Comparison of ENCODE assay signal across 25 cellular contexts in genomic region chr15:95512906-95513305, GRCh38.
A peak's percentile ranks its signal among the peaks of the same experiment; 100 is the strongest.
DNase-seq lines count a peak whose midpoint lies in the region; ATAC-seq, FAIRE-seq and TF ChIP-seq lines count a peak whose summit lies in the region.
"Had no signal": no experiment of that assay in that cellular context is flagged by ENCODE, and none has a peak within 500 bp of the region (broad histone marks: within the 10 kb centered on the region; RNA-seq: fewer than 3 reads in every experiment).

No MANE protein-coding gene starts in this region.

- FAIRE-seq in G401.6 (lab: Jason Lieb, UNC), result peak; percentile 57
- peak; percentile 53 for FAIRE-seq in TTC549 (lab: Jason Lieb, UNC)
- FAIRE-seq in endometrium (lab: Jason Lieb, UNC), result peak; percentile 78
- FAIRE-seq in small intestine (lab: Jason Lieb, UNC), result peak; percentile 55
- FAIRE-seq: D721Med, GM12891, GM18507, H1 had no signal

- no peaks in the 10 kb centered on the region for H3K27me3 ChIP-seq in small intestine (ENCODE audit: control insufficient read depth in 2 of 2, insufficient read depth in 2 of 2, low read length in 2 of 2)
- H3K27me3 ChIP-seq in GM23248 (replicated peaks; ENCODE audit: insufficient read depth), result no peaks in the 10 kb centered on the region
- H3K27me3 ChIP-seq: BE2C; BLaER1 treated with 17β-estradiol and CSF1 and Interleukin-3, amounts not matched to agents 10 nM and 100 nM had no signal

- no peaks in the 10 kb centered on the region for H3K27me3 Mint-ChIP-seq in type B pancreatic cell
- H3K27me3 Mint-ChIP-seq: CD4-positive, alpha-beta T cell; CD8-positive, alpha-beta memory T cell had no signal

- H3K27ac ChIP-seq in small intestine (ENCODE audit: low read depth in 1 of 2, low read length in 1 of 2) (no peak overlapping the region), GM23248 (no peak overlapping the region)
- H3K27ac ChIP-seq: BLaER1 treated with 17β-estradiol and CSF1 and Interleukin-3, amounts not matched to agents 10 nM and 100 nM had no signal

- peaks cover 5% of the 10 kb centered on the region; the same call in 1 of the 2 replicates for H3F3A ChIP-seq in GM23248 (ENCODE audit: insufficient read depth)

- peaks cover 8% of the 10 kb centered on the region for H3K9me3 Mint-ChIP-seq in type B pancreatic cell

- no peaks in the 10 kb centered on the region for H3K4me1 ChIP-seq in small intestine (ENCODE audit: control insufficient read depth in 2 of 2, insufficient read depth in 1 of 2, low read depth in 1 of 2, low read length in 1 of 2)
- H3K4me1 ChIP-seq in GM23248 (ENCODE audit: insufficient read depth), result peaks cover 10% of the 10 kb centered on the region
- H3K4me1 ChIP-seq: BE2C; BLaER1 treated with 17β-estradiol and CSF1 and Interleukin-3, amounts not matched to agents 10 nM and 100 nM had no signal

- no peak overlapping the region for H3K9ac ChIP-seq in GM23248
- H3K9ac ChIP-seq: BLaER1 treated with 17β-estradiol and CSF1 and Interleukin-3, amounts not matched to agents 10 nM and 100 nM had no signal

- H3K36me3 ChIP-seq in small intestine (ENCODE audit: control insufficient read depth in 2 of 2, insufficient read depth in 2 of 2, low read length in 2 of 2), result no peaks in the 10 kb centered on the region
- H3K36me3 ChIP-seq in GM23248 (ENCODE audit: low read depth), result no peaks in the 10 kb centered on the region
- H3K36me3 ChIP-seq: BE2C; BLaER1 treated with 17β-estradiol and CSF1 and Interleukin-3, amounts not matched to agents 10 nM and 100 nM had no signal

- no peak for ATAC-seq in HG02588 (IDR thresholded peaks at IDR 0.05; ENCODE audit: unreplicated experiment)

- no peaks in the 10 kb centered on the region for H3K9me3 ChIP-seq in small intestine (ENCODE audit: control insufficient read depth, low read depth)
- H3K9me3 ChIP-seq in GM23248 (ENCODE audit: low read depth), result no peaks in the 10 kb centered on the region
- H3K9me3 ChIP-seq: BE2C had no signal

- no peak overlapping the region for H2AFZ ChIP-seq in GM23248

- DNase-seq in small intestine, result no peak
- DNase-seq in type B pancreatic cell (ENCODE audit: extremely low spot score, unreplicated experiment), result no peak
- DNase-seq in stimulated activated CD4-positive, alpha-beta T cell treated with anti-CD3 and anti-CD28 coated beads, Interleukin-4, amount 100 ng/mL, for 24 hours, result no peak
- DNase-seq in GM23248, result no peak
- DNase-seq: ACHN; AML-193; BE2C; CD4-positive, alpha-beta T cell; CD8-positive, alpha-beta memory T cell; DMS 273 treated with DMSO at 0.1 percent for 48 hours; DMS79; EL; GF-D8; H7; HCEC 1CT had no signal

- no peak overlapping the region for H3K4me3 Mint-ChIP-seq in type B pancreatic cell
- H3K4me3 Mint-ChIP-seq: CD14-positive monocyte; CD4-positive, alpha-beta T cell; CD8-positive, alpha-beta memory T cell had no signal

- no peaks in the 10 kb centered on the region for H3K79me2 ChIP-seq in GM23248 (ENCODE audit: insufficient read depth)

- no peaks in the 10 kb centered on the region for H3K9me2 ChIP-seq in GM23248 (ENCODE audit: insufficient read depth)

- no peaks in the 10 kb centered on the region for H3K36me3 Mint-ChIP-seq in type B pancreatic cell
- H3K36me3 Mint-ChIP-seq: CD14-positive monocyte had no signal

- in situ Hi-C loops in GM23248 (cut with MboI), result no loop called here

- no peak overlapping the region for H3K27ac Mint-ChIP-seq in type B pancreatic cell
- H3K27ac Mint-ChIP-seq: CD14-positive monocyte; CD4-positive, alpha-beta T cell; CD8-positive, alpha-beta memory T cell had no signal

- no peaks in the 10 kb centered on the region for H4K20me1 ChIP-seq in GM23248 (ENCODE audit: insufficient read depth)
- H4K20me1 ChIP-seq: BLaER1 treated with 17β-estradiol and CSF1 and Interleukin-3, amounts not matched to agents 10 nM and 100 nM had no signal

- 51 to 69% (median 56%) methylated on average over 2 of the region's 2 CpGs for WGBS in small intestine, 3 donors
- 55 to 57% methylated on average over 2 of the region's 2 CpGs for WGBS in GM23248 (ENCODE audit: low coverage in 1 of 2, low lambda C conversion rate in 2 of 2, missing lambda C conversion rate in 2 of 2), 2 experiments

- no peak overlapping the region for H3K4me2 ChIP-seq in GM23248 (ENCODE audit: unreplicated experiment)
- H3K4me2 ChIP-seq: BLaER1 treated with 17β-estradiol and CSF1 and Interleukin-3, amounts not matched to agents 10 nM and 100 nM had no signal

- H3K4me3 ChIP-seq in small intestine (ENCODE audit: low read depth in 1 of 2, low read length in 2 of 2) (no peak overlapping the region), GM23248 (no peak overlapping the region)
- H3K4me3 ChIP-seq: BLaER1 treated with 17β-estradiol and CSF1 and Interleukin-3, amounts not matched to agents 10 nM and 100 nM had no signal

- no peak for TF ChIP-seq CTCF in type B pancreatic cell (conservative IDR thresholded peaks at IDR 0.05)

- H3K4me1 Mint-ChIP-seq in type B pancreatic cell (ENCODE audit: unreplicated experiment), result no peaks in the 10 kb centered on the region
- H3K4me1 Mint-ChIP-seq: CD14-positive monocyte; CD8-positive, alpha-beta memory T cell had no signal
